21 cellular contexts compared by ENCODE assay signal in genomic region chr5:61706751-61707150, GRCh38.
"Had no signal": no experiment of that assay in that cellular context is flagged by ENCODE, and none has a peak within 500 bp of the region (broad histone marks: within the 10 kb centered on the region; RNA-seq: fewer than 3 reads in every experiment).

No MANE protein-coding gene starts in this region.

- H3K27me3 ChIP-seq: brain microvascular endothelial cell, sigmoid colon, thyroid gland, upper lobe of left lung had no signal

- ATAC-seq: naive thymus-derived CD4-positive, alpha-beta T cell; stimulated activated effector memory CD8-positive, alpha-beta T cell treated with anti-CD3 and anti-CD28 coated beads, Interleukin-12 subunit alpha, Interleukin-12 subunit beta, amount 100 ng/mL, for 72 hours; T-helper 17 cell had no signal

- H3K27ac ChIP-seq: brain microvascular endothelial cell, left ventricle myocardium inferior, sigmoid colon, thyroid gland, upper lobe of left lung had no signal

- H3K4me1 ChIP-seq: left ventricle myocardium inferior, sigmoid colon had no signal

- DNase-seq: activated CD4-positive, alpha-beta memory T cell treated with anti-CD3 and anti-CD28 coated beads for 36 hours; activated CD4-positive, alpha-beta T cell treated with anti-CD3 and anti-CD28 coated beads, Interleukin-2, amount 10 ng/mL, durations not matched to agents 24 days and 14 days; activated CD4-positive, CD25-positive, alpha-beta regulatory T cell treated with anti-CD3 and anti-CD28 coated beads, Interleukin-2, amount 50 U/mL, for 72 hours; activated CD8-positive, alpha-beta memory T cell treated with anti-CD3 and anti-CD28 coated beads, Interleukin-2, amount 50 U/mL, for 4 hours; activated gamma-delta T cell; activated naive CD4-positive, alpha-beta T cell treated with anti-CD3 and anti-CD28 coated beads, Interleukin-2, amount 10 ng/mL, durations not matched to agents 7 days and 5 days; activated naive CD8-positive, alpha-beta T cell treated with anti-CD3 and anti-CD28 coated beads, Interleukin-2, amount 10 ng/mL, durations not matched to agents 7 days and 5 days; activated T-cell treated with anti-CD3 and anti-CD28 coated beads, Interleukin-2, amount 50 U/mL, for 1 hour; amniotic stem cell; brain microvascular endothelial cell; endodermal cell; left ventricle myocardium inferior; naive thymus-derived CD4-positive, alpha-beta T cell; sigmoid colon; small intestine; stimulated activated CD4-positive, alpha-beta T cell treated with anti-CD3 and anti-CD28 coated beads, Interleukin-4, amount 100 ng/mL, for 24 hours; T-helper 17 cell; T1000; upper lobe of left lung had no signal

- H3K9me3 ChIP-seq: sigmoid colon, thyroid gland, upper lobe of left lung had no signal

- H3K36me3 ChIP-seq: brain microvascular endothelial cell, left ventricle myocardium inferior, sigmoid colon, thyroid gland, upper lobe of left lung had no signal

- H3K4me3 ChIP-seq: left ventricle myocardium inferior, sigmoid colon, thyroid gland, upper lobe of left lung had no signal
